ENCODE assay signal across 18 cellular contexts in genomic region chr11:120023551-120023950, GRCh38.
A peak's percentile ranks its signal among the peaks of the same experiment; 100 is the strongest.
DNase-seq lines count a peak whose midpoint lies in the region; ATAC-seq, FAIRE-seq and TF ChIP-seq lines count a peak whose summit lies in the region.
"Had no signal": no experiment of that assay in that cellular context is flagged by ENCODE, and none has a peak within 500 bp of the region (broad histone marks: within the 10 kb centered on the region; RNA-seq: fewer than 3 reads in every experiment).

No MANE protein-coding gene starts in this region.

- H4K5ac ChIP-seq in H9 (ENCODE audit: insufficient read length, low read depth, low read length) = no peak overlapping the region

- peak; percentile 98 for FAIRE-seq in bronchial epithelial cell (lab: Jason Lieb, UNC)
- FAIRE-seq: A204.1 had no signal

- DNase-seq in H9 (no peak), bronchial epithelial cell (ENCODE audit: low read depth) (no peak), posterior vena cava (ENCODE audit: low spot score) (peak; percentile 26), ACHN (no peak), type B pancreatic cell (ENCODE audit: extremely low spot score, unreplicated experiment) (no peak)
- DNase-seq: BE2C; CD4-positive, alpha-beta memory T cell; DMS153; EL; GDM1; GOT3; HCEC 1CT; HFFc6 had no signal

- H4K20me1 ChIP-seq in H9 (ENCODE audit: control insufficient read depth, insufficient read depth, insufficient read length) = no peaks in the 10 kb centered on the region

- TF ChIP-seq CTCF in H9 (conservative IDR thresholded peaks at IDR 0.05) = no peak
- no peak for TF ChIP-seq CTCF in bronchial epithelial cell (IDR thresholded peaks at IDR 0.05; ENCODE audit: insufficient read depth, low read length, severe bottlenecking)
- TF ChIP-seq CTCF in type B pancreatic cell (conservative IDR thresholded peaks at IDR 0.05) = no peak

- H3K27me3 ChIP-seq in H9 (ENCODE audit: insufficient read depth, low read length) (no peaks in the 10 kb centered on the region), bronchial epithelial cell (ENCODE audit: control insufficient read depth, insufficient read depth, low read length) (peaks cover 6% of the 10 kb centered on the region), iPS-20b (ENCODE audit: insufficient read depth, low read length) (no peaks in the 10 kb centered on the region)
- H3K27me3 ChIP-seq: BE2C had no signal

- H3K9me3 ChIP-seq in H9 (ENCODE audit: control insufficient read depth, low read depth, low read length) (no peaks in the 10 kb centered on the region), iPS-20b (ENCODE audit: insufficient read depth, low read depth, low read length) (no peaks in the 10 kb centered on the region)

- no peak overlapping the region for H3K56ac ChIP-seq in H9 (ENCODE audit: insufficient read length, low read depth, low read length)

- no peaks in the 10 kb centered on the region for H3K36me3 Mint-ChIP-seq in H9 (ENCODE audit: insufficient read depth in 1 of 3, low read depth in 3 of 3)
- H3K36me3 Mint-ChIP-seq in type B pancreatic cell = no peaks in the 10 kb centered on the region
- H3K36me3 Mint-ChIP-seq: CD4-positive, alpha-beta memory T cell had no signal

- H3K4me2 ChIP-seq in H9 (ENCODE audit: insufficient read depth, insufficient read length, low read length) = peak overlapping the region; percentile 1

- H2AK5ac ChIP-seq in H9 (ENCODE audit: insufficient read length, low read length) = no peak overlapping the region

- H3K4me1 Mint-ChIP-seq in H9 (peaks cover 26 to 29% of the 10 kb centered on the region in 2 experiments), type B pancreatic cell (ENCODE audit: unreplicated experiment) (peaks cover 9% of the 10 kb centered on the region)
- H3K4me1 Mint-ChIP-seq: CD4-positive, alpha-beta memory T cell had no signal

- peak overlapping the region; percentile 41 for H3K18ac ChIP-seq in H9 (ENCODE audit: insufficient read length, low read depth, low read length)

- H3K27ac Mint-ChIP-seq in H9 (no peak overlapping the region; a peak in 1 of 7 replicates), type B pancreatic cell (no peak overlapping the region)
- H3K27ac Mint-ChIP-seq: CD4-positive, alpha-beta memory T cell; HFFc6 had no signal

- H3K27ac ChIP-seq in H9 (ENCODE audit: insufficient read length, low read depth, low read length) (no peak overlapping the region), iPS-20b (ENCODE audit: low read length) (peak overlapping the region; percentile 1)
- H3K27ac ChIP-seq: C4-2B, HL-60 had no signal

- H3K4ac ChIP-seq in H9 (ENCODE audit: low read depth, low read length) = no peak overlapping the region

- H3K79me1 ChIP-seq in H9 (ENCODE audit: insufficient read depth, low read depth, low read length, poor library complexity, severe bottlenecking) = no peaks in the 10 kb centered on the region

- H3K27me3 Mint-ChIP-seq in H9 (ENCODE audit: low read depth) (peaks cover 20% of the 10 kb centered on the region), type B pancreatic cell (no peaks in the 10 kb centered on the region)

- H3K79me2 ChIP-seq in H9 (ENCODE audit: insufficient read depth, low read length) = no peaks in the 10 kb centered on the region

- H3T11ph ChIP-seq in H9 (ENCODE audit: low read length) = no peak overlapping the region

- H3K14ac ChIP-seq in H9 (ENCODE audit: insufficient read depth, low read length) = no peak overlapping the region

- no peak overlapping the region for H4K8ac ChIP-seq in H9 (replicated peaks; ENCODE audit: insufficient read length, low read depth, low read length)

- no peak overlapping the region for H2AFZ ChIP-seq in H9 (ENCODE audit: low read length)

- in situ Hi-C loops in ACHN (cut with HindIII; ENCODE audit: low pct_ligation_motif_present, low pct_unique_long_range_greater_than_20kb, low sequenced_read_pairs) = no loop called here

- H3K9ac ChIP-seq in H9 (ENCODE audit: extremely low read depth, insufficient read length, low read length) (no peak overlapping the region), iPS-20b (ENCODE audit: low read depth, low read length) (no peak overlapping the region; the same call in 1 of the 2 replicates)

- H3K4me3 ChIP-seq in bronchial epithelial cell (ENCODE audit: low read depth, low read length) = no peak overlapping the region
- no peak overlapping the region for H3K4me3 ChIP-seq in iPS-20b (ENCODE audit: low read length)

- peaks cover 11% of the 10 kb centered on the region; the same call in 1 of the 2 replicates for H3K4me1 ChIP-seq in H9 (ENCODE audit: insufficient read depth, low read length)
- H3K4me1 ChIP-seq in iPS-20b (ENCODE audit: insufficient read depth, low read length) = peaks cover 26% of the 10 kb centered on the region

- intact Hi-C loops in posterior vena cava (cut with DNase I) = no loop called here

- H3K9me3 Mint-ChIP-seq in H9 = no peaks in the 10 kb centered on the region
- no peaks in the 10 kb centered on the region for H3K9me3 Mint-ChIP-seq in type B pancreatic cell
- H3K9me3 Mint-ChIP-seq: CD4-positive, alpha-beta memory T cell; HFFc6 had no signal

- no peak overlapping the region for H2BK5ac ChIP-seq in H9 (ENCODE audit: insufficient read length, low read length)

- H2BK20ac ChIP-seq in H9 (ENCODE audit: low read depth, low read length, poor library complexity, severe bottlenecking) = no peak overlapping the region

- H3K23me2 ChIP-seq in H9 (ENCODE audit: insufficient read length, low read depth, low read length, poor library complexity, severe bottlenecking) = no peaks in the 10 kb centered on the region

- no peak overlapping the region for H3K23ac ChIP-seq in H9 (ENCODE audit: insufficient read length, low read depth, low read length)

- H4K91ac ChIP-seq in H9 (ENCODE audit: insufficient read length, low read depth, low read length) = no peak overlapping the region

- no peak overlapping the region for H2BK12ac ChIP-seq in H9 (ENCODE audit: insufficient read length, low read depth, low read length)

- no peak overlapping the region for H2BK120ac ChIP-seq in H9 (ENCODE audit: low read depth, low read length, poor library complexity, severe bottlenecking)

- no peak overlapping the region for H2BK15ac ChIP-seq in H9 (ENCODE audit: low read depth, low read length)

- ATAC-seq in HG02763 (IDR thresholded peaks at IDR 0.05; ENCODE audit: unreplicated experiment) = no peak

- no peak overlapping the region; a peak in 2 of 5 replicates for H3K4me3 Mint-ChIP-seq in H9
- H3K4me3 Mint-ChIP-seq in type B pancreatic cell = no peak overlapping the region
- H3K4me3 Mint-ChIP-seq: CD4-positive, alpha-beta memory T cell; HFFc6 had no signal

- WGBS in H9 (ENCODE audit: extremely low coverage, insufficient read length, low lambda C conversion rate) = no CpG with 5 or more reads among the region's 5 CpGs

- H3K36me3 ChIP-seq in bronchial epithelial cell (ENCODE audit: control insufficient read depth, insufficient read depth, low read length) = no peaks in the 10 kb centered on the region
- H3K36me3 ChIP-seq in iPS-20b (ENCODE audit: insufficient read depth, low read depth, low read length) = no peaks in the 10 kb centered on the region
- H3K36me3 ChIP-seq: BE2C had no signal
